In the genomic region with DNA sequence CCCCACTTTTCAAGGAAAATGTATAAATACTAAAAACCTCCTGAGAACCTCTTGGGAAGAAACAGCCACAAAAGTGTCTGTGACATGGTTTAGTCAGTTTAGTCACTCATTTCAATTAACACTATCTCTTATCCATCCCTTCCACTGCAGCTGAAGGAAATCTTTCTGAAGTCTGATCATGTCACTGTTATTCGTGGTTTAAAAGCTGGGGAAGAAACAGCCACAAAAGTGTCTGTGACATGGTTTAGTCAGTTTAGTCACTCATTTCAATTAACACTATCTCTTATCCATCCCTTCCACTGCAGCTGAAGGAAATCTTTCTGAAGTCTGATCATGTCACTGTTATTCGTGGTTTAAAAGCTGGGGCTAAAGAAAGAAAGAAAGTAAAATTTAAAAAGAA, we compare ENCODE assay signal across 6 cellular contexts. TPM values are rescaled to one million over a fixed set of nuclear protein-coding genes. Genes with fewer than 3 reads are reported as not detected.
A peak's percentile ranks its signal among the peaks of the same experiment; 100 is the strongest.
DNase-seq lines count a peak whose midpoint lies in the region; ATAC-seq, FAIRE-seq and TF ChIP-seq lines count a peak whose summit lies in the region.
"Not testable (repeated sequence)": the region's sequence is repeated elsewhere in the genome, so short reads cannot be mapped to it uniquely, and the experiment has no call there.

No MANE protein-coding gene starts in this region.

- H3K4me3 ChIP-seq in A549: not testable (repeated sequence)

- peaks cover 28% of the 10 kb centered on the region for H3K4me1 Mint-ChIP-seq in activated T-helper 17 cell treated with anti-CD3 and anti-CD28 coated beads, Interleukin-2, amount 50 U/mL, for 72 hours
- H3K4me1 Mint-ChIP-seq in dendritic cell treated with granulocyte-macrophage colony-stimulating factor and Interleukin-4, amounts not matched to agents 40 ng/mL and 50 ng/mL, for 4 days (ENCODE audit: low read depth): peaks cover 54% of the 10 kb centered on the region
- peaks cover 31 to 32% of the 10 kb centered on the region in 2 donors for H3K4me1 Mint-ChIP-seq in natural killer cell treated with Interleukin-12 subunit alpha and Interleukin-12 subunit beta and Interleukin-15 and Interleukin-18, amount 100 ng/mL, for 72 hours (ENCODE audit: low read depth in 2 of 2)

- not testable (repeated sequence) for TF ChIP-seq EP300 in A549 (IDR thresholded peaks at IDR 0.05)

- peak overlapping the region; percentile 99 for H3K27ac Mint-ChIP-seq in activated T-helper 17 cell treated with anti-CD3 and anti-CD28 coated beads, Interleukin-2, amount 50 U/mL, for 72 hours
- peak overlapping the region; percentile 98 for H3K27ac Mint-ChIP-seq in dendritic cell treated with granulocyte-macrophage colony-stimulating factor and Interleukin-4, amounts not matched to agents 40 ng/mL and 50 ng/mL, for 4 days
- peak overlapping the region; percentile 90 to 93 for H3K27ac Mint-ChIP-seq in natural killer cell treated with Interleukin-12 subunit alpha and Interleukin-12 subunit beta and Interleukin-15 and Interleukin-18, amount 100 ng/mL, for 72 hours

- CTCF ChIA-PET in A549 (lab: Yijun Ruan, JAX): interaction anchor here (1.8 to 2.8 kb wide), 2 partner anchors 11 to 46 kb away, joined by 6 to 13 read pairs; no protein-coding TSS in a partner anchor

- H3K4me2 ChIP-seq in A549: peak overlapping the region; percentile 86

- WGBS in A549 (ENCODE audit: missing lambda C conversion rate): 42% methylated on average over 2 of the region's 2 CpGs

- not testable (repeated sequence) for H3K9me3 Mint-ChIP-seq in activated T-helper 17 cell treated with anti-CD3 and anti-CD28 coated beads, Interleukin-2, amount 50 U/mL, for 72 hours; dendritic cell treated with granulocyte-macrophage colony-stimulating factor and Interleukin-4, amounts not matched to agents 40 ng/mL and 50 ng/mL, for 4 days; natural killer cell treated with Interleukin-12 subunit alpha and Interleukin-12 subunit beta and Interleukin-15 and Interleukin-18, amount 100 ng/mL, for 72 hours

- not testable (repeated sequence) for DNase-seq in A549 (ENCODE audit: low read depth in 1 of 2, low spot score in 1 of 2); GM19239 (ENCODE audit: insufficient read length, low spot score); RCC 7860 (ENCODE audit: low spot score); natural killer cell treated with Interleukin-12 subunit alpha and Interleukin-12 subunit beta and Interleukin-15 and Interleukin-18, amount 100 ng/mL, for 72 hours (ENCODE audit: low spot score)

- not testable (repeated sequence) for TF ChIP-seq CTCF in A549 (IDR thresholded peaks at IDR 0.05)

- H3K27ac ChIP-seq in A549: peak overlapping the region; percentile 100

- TF ChIP-seq RAD21 in A549 (conservative IDR thresholded peaks at IDR 0.05 in 1 of 2, IDR thresholded peaks at IDR 0.05 in 1 of 2): not testable (repeated sequence)

- H3K4me1 ChIP-seq in A549: peaks cover 52% of the 10 kb centered on the region

- H3K27me3 Mint-ChIP-seq in activated T-helper 17 cell treated with anti-CD3 and anti-CD28 coated beads, Interleukin-2, amount 50 U/mL, for 72 hours; dendritic cell treated with granulocyte-macrophage colony-stimulating factor and Interleukin-4, amounts not matched to agents 40 ng/mL and 50 ng/mL, for 4 days: not testable (repeated sequence)
- H3K27me3 Mint-ChIP-seq in natural killer cell treated with Interleukin-12 subunit alpha and Interleukin-12 subunit beta and Interleukin-15 and Interleukin-18, amount 100 ng/mL, for 72 hours: peaks cover 0 to 11% of the 10 kb centered on the region in 2 donors

- H3K9me3 ChIP-seq in A549: not testable (repeated sequence)

- TF ChIP-seq POLR2A in A549 (IDR thresholded peaks at IDR 0.05; ENCODE audit: low read length): not testable (repeated sequence)

- POLR2A ChIA-PET in A549 (lab: Yijun Ruan, JAX): interaction anchor here (3.6 kb wide), 1 partner anchor 29 kb away, joined by 81 read pairs; a partner anchor contains a TSS

- ATAC-seq in A549; natural killer cell treated with Interleukin-12 subunit alpha and Interleukin-12 subunit beta and Interleukin-15 and Interleukin-18, amount 100 ng/mL, for 72 hours: not testable (repeated sequence)
- peak; percentile 44 for ATAC-seq in activated T-helper 17 cell treated with anti-CD3 and anti-CD28 coated beads, Interleukin-2, amount 50 U/mL, for 72 hours (replicated peaks)

- H3K36me3 Mint-ChIP-seq in activated T-helper 17 cell treated with anti-CD3 and anti-CD28 coated beads, Interleukin-2, amount 50 U/mL, for 72 hours (ENCODE audit: low read depth): peaks cover 38% of the 10 kb centered on the region
- peaks cover 33% of the 10 kb centered on the region for H3K36me3 Mint-ChIP-seq in dendritic cell treated with granulocyte-macrophage colony-stimulating factor and Interleukin-4, amounts not matched to agents 40 ng/mL and 50 ng/mL, for 4 days (ENCODE audit: low read depth)
- not testable (repeated sequence) for H3K36me3 Mint-ChIP-seq in natural killer cell treated with Interleukin-12 subunit alpha and Interleukin-12 subunit beta and Interleukin-15 and Interleukin-18, amount 100 ng/mL, for 72 hours

- peak overlapping the region; percentile 94 for H3K4me3 Mint-ChIP-seq in activated T-helper 17 cell treated with anti-CD3 and anti-CD28 coated beads, Interleukin-2, amount 50 U/mL, for 72 hours
- not testable (repeated sequence) for H3K4me3 Mint-ChIP-seq in dendritic cell treated with granulocyte-macrophage colony-stimulating factor and Interleukin-4, amounts not matched to agents 40 ng/mL and 50 ng/mL, for 4 days
- H3K4me3 Mint-ChIP-seq in natural killer cell treated with Interleukin-12 subunit alpha and Interleukin-12 subunit beta and Interleukin-15 and Interleukin-18, amount 100 ng/mL, for 72 hours: peak overlapping the region; percentile 98

- intact Hi-C loops in dendritic cell treated with granulocyte-macrophage colony-stimulating factor and Interleukin-4, amounts not matched to agents 40 ng/mL and 50 ng/mL, for 4 days (cut with micrococcal nuclease): not testable (repeated sequence)

- FAIRE-seq in A549 (lab: Jason Lieb, UNC): not testable (repeated sequence)
- FAIRE-seq in GM19239 (lab: Jason Lieb, UNC): peak; percentile 66
- FAIRE-seq in RCC 7860 (lab: Jason Lieb, UNC): peak; percentile 76

RNA-seq across cellular contexts. Expression of a gene that starts 1.8 kb away (rescaled TPM):
- polyA plus RNA-seq in A549 (2011; rRNA removed): 2,329 and 2,391 TPM in 2 replicates
- polyA plus RNA-seq in A549 (2012; cell fraction: cytosol; rRNA removed): 1,294 and 1,330 TPM in 2 replicates
- polyA plus RNA-seq in A549 (2012; cell fraction: nucleus; rRNA removed): 406 and 749 TPM in 2 replicates
- 2,513 to 2,709 TPM (median 2,555 TPM) in 3 replicates for polyA plus RNA-seq in A549 (2017; fragmentation: RNase III; extraction: RNeasy Plus Mini Kit Qiagen cat#74134 plus additional on column Dnase treatment)
- polyA minus RNA-seq in A549 (2011; rRNA and poly(A)+ RNA removed): 487 and 549 TPM in 2 replicates
- 100 to 1,000 TPM; 344 to 571 TPM for total RNA-seq in activated T-helper 17 cell treated with anti-CD3 and anti-CD28 coated beads, Interleukin-2, amount 50 U/mL, for 72 hours
- 100 to 1,000 TPM; 246 to 396 TPM for total RNA-seq in natural killer cell treated with Interleukin-12 subunit alpha and Interleukin-12 subunit beta and Interleukin-15 and Interleukin-18, amount 100 ng/mL, for 72 hours

RNA-seq across cellular contexts. Expression of a gene that starts 23.4 kb away (rescaled TPM):
- polyA plus RNA-seq in A549 (2011; rRNA removed) (2.3 and 2.7 TPM in 2 replicates), A549 (2017; fragmentation: RNase III; extraction: RNeasy Plus Mini Kit Qiagen cat#74134 plus additional on column Dnase treatment) (3.0 to 4.0 TPM (median 3.6 TPM) in 3 replicates)
- polyA plus RNA-seq in A549 (2012; cell fraction: cytosol; rRNA removed): 1.3 and 1.4 TPM in 2 replicates
- polyA plus RNA-seq in A549 (2012; cell fraction: nucleus; rRNA removed): 1.5 and 1.7 TPM in 2 replicates
- 10.8 and 15.0 TPM in 2 replicates for polyA minus RNA-seq in A549 (2011; rRNA and poly(A)+ RNA removed)
- 1 to 10 TPM; 3.7 to 4.9 TPM for total RNA-seq in activated T-helper 17 cell treated with anti-CD3 and anti-CD28 coated beads, Interleukin-2, amount 50 U/mL, for 72 hours
- 1 to 10 TPM; 3.8 to 5.6 TPM for total RNA-seq in natural killer cell treated with Interleukin-12 subunit alpha and Interleukin-12 subunit beta and Interleukin-15 and Interleukin-18, amount 100 ng/mL, for 72 hours

RNA-seq across cellular contexts. Expression of a gene that starts 23.6 kb away (rescaled TPM):
- polyA plus RNA-seq in A549 (2011; rRNA removed) (4.0 and 5.3 TPM in 2 replicates), A549 (2017; fragmentation: RNase III; extraction: RNeasy Plus Mini Kit Qiagen cat#74134 plus additional on column Dnase treatment) (1.8 to 2.6 TPM (median 2.4 TPM) in 3 replicates)
- 1.8 and 2.0 TPM in 2 replicates for polyA plus RNA-seq in A549 (2012; cell fraction: cytosol; rRNA removed)
- 3.0 and 4.2 TPM in 2 replicates for polyA plus RNA-seq in A549 (2012; cell fraction: nucleus; rRNA removed)
- polyA minus RNA-seq in A549 (2011; rRNA and poly(A)+ RNA removed): 2.9 and 3.4 TPM in 2 replicates
- total RNA-seq in activated T-helper 17 cell treated with anti-CD3 and anti-CD28 coated beads, Interleukin-2, amount 50 U/mL, for 72 hours: 1 to 10 TPM; 3.4 TPM
- total RNA-seq in natural killer cell treated with Interleukin-12 subunit alpha and Interleukin-12 subunit beta and Interleukin-15 and Interleukin-18, amount 100 ng/mL, for 72 hours: 1 to 10 TPM; 2.4 to 8.4 TPM

RNA-seq across cellular contexts. Expression of a gene that starts 27.1 kb away (rescaled TPM):
- polyA plus RNA-seq in A549 (2011; rRNA removed) (110 and 139 TPM in 2 replicates), A549 (2017; fragmentation: RNase III; extraction: RNeasy Plus Mini Kit Qiagen cat#74134 plus additional on column Dnase treatment) (77.3 to 92.8 TPM (median 89.0 TPM) in 3 replicates)
- polyA plus RNA-seq in A549 (2012; cell fraction: cytosol; rRNA removed): 116 and 122 TPM in 2 replicates
- polyA plus RNA-seq in A549 (2012; cell fraction: nucleus; rRNA removed): 105 and 119 TPM in 2 replicates
- polyA minus RNA-seq in A549 (2011; rRNA and poly(A)+ RNA removed): 110 and 117 TPM in 2 replicates
- 100 to 1,000 TPM; 121 to 151 TPM for total RNA-seq in activated T-helper 17 cell treated with anti-CD3 and anti-CD28 coated beads, Interleukin-2, amount 50 U/mL, for 72 hours
- total RNA-seq in natural killer cell treated with Interleukin-12 subunit alpha and Interleukin-12 subunit beta and Interleukin-15 and Interleukin-18, amount 100 ng/mL, for 72 hours: 100 to 1,000 TPM; 137 to 181 TPM

RNA-seq across cellular contexts. Expression of a gene that starts 32.6 kb away (rescaled TPM):
- polyA plus RNA-seq in A549 (2011; rRNA removed) (0.48 and 0.58 TPM in 2 replicates), A549 (2017; fragmentation: RNase III; extraction: RNeasy Plus Mini Kit Qiagen cat#74134 plus additional on column Dnase treatment) (0.22 to 0.28 TPM (median 0.26 TPM) in 3 replicates)
- 0.26 and 0.27 TPM in 2 replicates for polyA plus RNA-seq in A549 (2012; cell fraction: cytosol; rRNA removed)
- polyA plus RNA-seq in A549 (2012; cell fraction: nucleus; rRNA removed): 0.49 and 0.53 TPM in 2 replicates
- polyA minus RNA-seq in A549 (2011; rRNA and poly(A)+ RNA removed): 0.49 and 0.58 TPM in 2 replicates
- 1 to 10 TPM; 2.7 to 8.9 TPM for total RNA-seq in activated T-helper 17 cell treated with anti-CD3 and anti-CD28 coated beads, Interleukin-2, amount 50 U/mL, for 72 hours
- total RNA-seq in natural killer cell treated with Interleukin-12 subunit alpha and Interleukin-12 subunit beta and Interleukin-15 and Interleukin-18, amount 100 ng/mL, for 72 hours: 1 to 10 TPM; 2.4 to 4.0 TPM
